ENCODE assay signal across 11 cellular contexts in the genomic region with DNA sequence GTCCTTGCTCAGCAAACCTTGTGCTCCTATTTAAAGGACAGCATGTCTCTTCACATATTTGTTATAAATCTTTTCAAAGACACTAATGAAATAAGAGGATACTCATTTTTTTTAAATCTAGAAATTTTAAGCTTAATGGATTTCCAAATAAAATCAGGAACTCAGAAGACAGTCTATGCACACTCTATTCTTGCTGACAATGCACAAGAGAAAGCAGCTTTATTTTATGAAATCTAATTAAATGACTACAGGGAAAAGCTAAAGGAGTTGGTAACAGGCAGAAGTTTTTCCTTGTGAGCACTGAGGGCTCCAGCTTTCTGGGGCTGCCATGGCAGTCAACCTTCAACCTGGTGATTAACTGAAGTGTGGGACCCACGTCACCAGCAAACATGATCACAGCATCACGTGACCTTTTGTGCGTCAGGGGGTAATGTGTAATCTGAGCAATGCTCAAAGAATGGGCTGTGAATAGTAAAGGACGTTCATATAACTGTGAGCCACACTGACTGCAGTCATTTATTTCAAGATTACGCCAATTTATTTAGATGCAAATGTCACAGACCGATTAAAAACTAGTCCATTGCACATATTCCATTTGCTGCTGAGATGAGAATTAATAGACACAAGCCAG. TPM values are rescaled to one million over a fixed set of nuclear protein-coding genes. Genes with fewer than 3 reads are reported as not detected.
DNase-seq lines count a peak whose midpoint lies in the region; TF ChIP-seq lines count a peak whose summit lies in the region.
"Had no signal": no experiment of that assay in that cellular context is flagged by ENCODE, and none has a peak within 500 bp of the region (broad histone marks: within the 10 kb centered on the region; RNA-seq: fewer than 3 reads in every experiment).

No MANE protein-coding gene starts in this region.

- POLR2A ChIA-PET in CD4-positive, alpha-beta memory T cell (lab: Charles Lee; ENCODE audit: partially characterized antibody) = no interaction called here

- intact Hi-C loops in CD4-positive, alpha-beta memory T cell (cut with micrococcal nuclease) = no loop called here

- H3K9me3 ChIP-seq in SK-N-MC (ENCODE audit: low read depth, low read length) = no peaks in the 10 kb centered on the region
- H3K9me3 ChIP-seq in CD4-positive, alpha-beta memory T cell (ENCODE audit: control insufficient read depth in 1 of 2, low read length in 2 of 2) = no peaks in the 10 kb centered on the region
- no peaks in the 10 kb centered on the region for H3K9me3 ChIP-seq in Peyer's patch

- H3K4me3 ChIP-seq in SK-N-MC (no peak overlapping the region), foreskin fibroblast (ENCODE audit: low read depth in 1 of 2, low read length in 2 of 2) (no peak overlapping the region), Peyer's patch (no peak overlapping the region)
- H3K4me3 ChIP-seq in CD4-positive, alpha-beta memory T cell (ENCODE audit: low read length in 2 of 2) = no peak overlapping the region

- H3K9me3 Mint-ChIP-seq in HFFc6 = no peaks in the 10 kb centered on the region
- no peaks in the 10 kb centered on the region for H3K9me3 Mint-ChIP-seq in CD4-positive, alpha-beta memory T cell
- H3K9me3 Mint-ChIP-seq: natural killer cell had no signal

- no peak for TF ChIP-seq CTCF in AG09319 (IDR thresholded peaks at IDR 0.05; ENCODE audit: low read depth, low read length)
- no peak for TF ChIP-seq CTCF in HFFc6 (IDR thresholded peaks at IDR 0.05)
- no peak for TF ChIP-seq CTCF in foreskin fibroblast (IDR thresholded peaks at IDR 0.05; ENCODE audit: low read depth, low read length)
- no peak for TF ChIP-seq CTCF in Peyer's patch (IDR thresholded peaks at IDR 0.05)

- CTCF ChIA-PET in CD4-positive, alpha-beta memory T cell (lab: Charles Lee; ENCODE audit: partially characterized antibody) = no interaction called here

- H3K27ac Mint-ChIP-seq in HFFc6 = peak overlapping the region; percentile 54
- no peak overlapping the region for H3K27ac Mint-ChIP-seq in CD4-positive, alpha-beta memory T cell
- H3K27ac Mint-ChIP-seq: natural killer cell had no signal

- H3K27me3 Mint-ChIP-seq in HFFc6 (ENCODE audit: insufficient read depth) = no peaks in the 10 kb centered on the region; the same call in 1 of the 2 replicates
- H3K27me3 Mint-ChIP-seq in CD4-positive, alpha-beta memory T cell = peaks cover 2 to 4% of the 10 kb centered on the region in 2 donors

- H3K27me3 ChIP-seq in CD4-positive, alpha-beta memory T cell (ENCODE audit: insufficient read depth, low read length) = no peaks in the 10 kb centered on the region
- H3K27me3 ChIP-seq in Peyer's patch = no peaks in the 10 kb centered on the region

- no peak overlapping the region for H3K9ac ChIP-seq in SK-N-MC (ENCODE audit: insufficient read length)

- H3K4me3 Mint-ChIP-seq in HFFc6 = peak overlapping the region; percentile 27; the same call in 1 of the 2 replicates
- H3K4me3 Mint-ChIP-seq in CD4-positive, alpha-beta memory T cell = no peak overlapping the region
- H3K4me3 Mint-ChIP-seq: natural killer cell had no signal

- peak overlapping the region; percentile 75 for H3K27ac ChIP-seq in SK-N-MC
- H3K27ac ChIP-seq in CD4-positive, alpha-beta memory T cell (ENCODE audit: low read depth, low read length) = no peak overlapping the region
- no peak overlapping the region for H3K27ac ChIP-seq in Peyer's patch

- H3K4me1 Mint-ChIP-seq in HFFc6 (ENCODE audit: low read depth) = peaks cover 37% of the 10 kb centered on the region
- no peaks in the 10 kb centered on the region for H3K4me1 Mint-ChIP-seq in CD4-positive, alpha-beta memory T cell
- H3K4me1 Mint-ChIP-seq: natural killer cell had no signal

- H3K36me3 ChIP-seq in SK-N-MC (ENCODE audit: insufficient read depth, low read length) = no peaks in the 10 kb centered on the region
- no peaks in the 10 kb centered on the region for H3K36me3 ChIP-seq in CD4-positive, alpha-beta memory T cell (ENCODE audit: insufficient read depth, low read length)
- H3K36me3 ChIP-seq in Peyer's patch = no peaks in the 10 kb centered on the region

- no peaks in the 10 kb centered on the region for H3K4me1 ChIP-seq in CD4-positive, alpha-beta memory T cell (ENCODE audit: insufficient read depth, low read length)
- no peaks in the 10 kb centered on the region for H3K4me1 ChIP-seq in Peyer's patch

- TF ChIP-seq POLR2A in Peyer's patch (IDR thresholded peaks at IDR 0.05) = no peak

- DNase-seq in AG09319 (ENCODE audit: extremely low read depth, low read depth) (peak; percentile 7), HFFc6 (peak; percentile 89), SK-N-MC (ENCODE audit: low read depth, low spot score) (no peak), foreskin fibroblast (peak; percentile 85 to 90), amygdala (lab: John Stamatoyannopoulos, UW) (no peak), Peyer's patch (no peak), iPS-NIHi7 (ENCODE audit: extremely low spot score) (no peak)
- DNase-seq in CD4-positive, alpha-beta memory T cell = no peak
- DNase-seq: dermis blood vessel endothelial cell, natural killer cell, NCI-H524 treated with DMSO at 0.1 percent for 48 hours had no signal

- H3K36me3 Mint-ChIP-seq in HFFc6 (ENCODE audit: low read depth) = no peaks in the 10 kb centered on the region
- H3K36me3 Mint-ChIP-seq in CD4-positive, alpha-beta memory T cell = no peaks in the 10 kb centered on the region
- H3K36me3 Mint-ChIP-seq: natural killer cell had no signal

RNA-seq across cellular contexts. Expression of a gene that starts 11.5 kb away (rescaled TPM):
- total RNA-seq in HFFc6 (2021; fragmentation: NEBNext Ultra II Directional; extraction: Animal tissue kit (Norgen Biotek cat#: 25700)) = 1 to 10 TPM in 4 of 6 experiments, under 1 TPM in 2; 0.07 to 3.8 (median 2.7) TPM
- not detected for total RNA-seq in CD4-positive, alpha-beta memory T cell
- not detected for polyA plus RNA-seq in CD4-positive, alpha-beta memory T cell
- 1 to 10 TPM in 2 of 4 donors, under 1 TPM in 1, not detected in 1; 0.35 to 2.5 (median 1.3) TPM for total RNA-seq in Peyer's patch
- total RNA-seq: dermis blood vessel endothelial cell, natural killer cell had no signal

Comparison
In these comparisons a context has a peak if more than half of its experiments do, and no peak if none do; other contexts are left out.
1. DNase-seq: peak in AG09319 (single experiment), HFFc6 (single experiment) and foreskin fibroblast (2 of 2); none in SK-N-MC (single experiment), CD4-positive, alpha-beta memory T cell (0 of 5), amygdala (0 of 56), Peyer's patch (0 of 3) and iPS-NIHi7 (single experiment).